In the genomic region with DNA sequence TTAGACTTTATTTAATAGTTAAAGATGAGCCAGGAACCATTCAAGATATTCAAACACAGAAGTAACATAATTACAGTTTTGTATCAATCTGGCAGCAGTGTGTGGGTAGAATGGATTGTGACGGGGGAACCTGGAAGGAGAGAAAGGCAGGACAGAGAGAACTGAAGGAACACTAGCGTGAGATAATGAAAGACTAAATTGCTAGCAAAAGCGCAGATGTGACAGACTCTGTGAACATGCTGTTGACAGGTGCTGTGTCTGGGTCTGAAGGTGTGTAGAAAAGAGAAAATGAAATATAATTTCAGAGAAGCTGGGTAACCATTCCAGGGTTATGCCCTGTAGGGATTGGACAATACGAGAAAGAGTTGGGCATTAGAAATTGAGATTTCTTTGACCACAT, we compare ENCODE assay signal across 6 cellular contexts.
"Had no signal": no experiment of that assay in that cellular context is flagged by ENCODE, and none has a peak within 500 bp of the region (broad histone marks: within the 10 kb centered on the region; RNA-seq: fewer than 3 reads in every experiment).

No MANE protein-coding gene starts in this region.

- H3K9me3 Mint-ChIP-seq: IgD-negative memory B cell had no signal

- H3K36me3 Mint-ChIP-seq: IgD-negative memory B cell had no signal

- DNase-seq: IMR-90, KBM-7 had no signal

- H3K4me3 ChIP-seq: K562 had no signal

- H3K27ac ChIP-seq: HL-60 had no signal

- H3K27me3 Mint-ChIP-seq: IgD-negative memory B cell had no signal

- H3K4me3 Mint-ChIP-seq: IgD-negative memory B cell had no signal

- ATAC-seq: HepG2, K562 had no signal

- H3K27ac Mint-ChIP-seq: IgD-negative memory B cell had no signal
